Comparison of ENCODE assay signal across 14 cellular contexts in genomic region chr17:78252701-78253635, GRCh38. TPM values are rescaled to one million over a fixed set of nuclear protein-coding genes. Genes with fewer than 3 reads are reported as not detected.
DNase-seq lines count a peak whose midpoint lies in the region; ATAC-seq and TF ChIP-seq lines count a peak whose summit lies in the region.
"Had no signal": no experiment of that assay in that cellular context is flagged by ENCODE, and none has a peak within 500 bp of the region (broad histone marks: within the 10 kb centered on the region; RNA-seq: fewer than 3 reads in every experiment).

No MANE protein-coding gene starts in this region.

- H3K36me3 Mint-ChIP-seq in activated CD8-positive, alpha-beta memory T cell treated with anti-CD3 and anti-CD28 coated beads, Interleukin-2, amount 10 ng/mL, durations not matched to agents 7 days and 5 days = no peaks in the 10 kb centered on the region
- no peaks in the 10 kb centered on the region for H3K36me3 Mint-ChIP-seq in dendritic cell treated with granulocyte-macrophage colony-stimulating factor and Interleukin-4, amounts not matched to agents 40 ng/mL and 50 ng/mL, for 4 days (ENCODE audit: low read depth)

- H3K27me3 Mint-ChIP-seq in activated CD8-positive, alpha-beta memory T cell treated with anti-CD3 and anti-CD28 coated beads, Interleukin-2, amount 10 ng/mL, durations not matched to agents 7 days and 5 days = peaks cover 8% of the 10 kb centered on the region
- H3K27me3 Mint-ChIP-seq in dendritic cell treated with granulocyte-macrophage colony-stimulating factor and Interleukin-4, amounts not matched to agents 40 ng/mL and 50 ng/mL, for 4 days = peaks cover 23% of the 10 kb centered on the region

- H3K9me3 ChIP-seq in OCI-LY1 (ENCODE audit: low read length) (no peaks in the 10 kb centered on the region), sigmoid colon (no peaks in the 10 kb centered on the region)

- peaks cover 7% of the 10 kb centered on the region; the same call in 1 of the 2 replicates for H3K27me3 ChIP-seq in OCI-LY1 (ENCODE audit: insufficient read depth, low read length)
- peaks cover 0 to 19% (median 0%) of the 10 kb centered on the region in 3 donors for H3K27me3 ChIP-seq in sigmoid colon

- no peaks in the 10 kb centered on the region for H3F3A ChIP-seq in OCI-LY1 (ENCODE audit: insufficient read depth, low read length)

- intact Hi-C loops in dendritic cell treated with granulocyte-macrophage colony-stimulating factor and Interleukin-4, amounts not matched to agents 40 ng/mL and 50 ng/mL, for 4 days (cut with micrococcal nuclease) = loop anchor here (5.0 to 10.0 kb wide), 3 partner anchors 168 to 236 kb away; no protein-coding TSS in a partner anchor
- intact Hi-C loops in sigmoid colon (cut with DNase I) = loop anchor here (2.0 to 5.0 kb wide), 2 partner anchors 38 to 231 kb away; partner anchors contain the start of gene BIRC5

- DNase-seq in activated CD8-positive, alpha-beta memory T cell treated with anti-CD3 and anti-CD28 coated beads, Interleukin-2, amount 10 ng/mL, durations not matched to agents 7 days and 5 days = no peak
- no peak for DNase-seq in activated CD8-positive, alpha-beta memory T cell treated with anti-CD3 and anti-CD28 coated beads for 24 hours
- DNase-seq in sigmoid colon (peak; percentile 60), cortex of kidney (lab: John Stamatoyannopoulos, UW) (no peak), AG20443 (ENCODE audit: low spot score) (no peak)
- DNase-seq: foreskin keratinocyte, GF-D8, NCI-H524 had no signal

- no peak for TF ChIP-seq CTCF in OCI-LY1 (IDR thresholded peaks at IDR 0.05; ENCODE audit: low read length)
- TF ChIP-seq CTCF in sigmoid colon (IDR thresholded peaks at IDR 0.05) = no peak

- H3K27ac Mint-ChIP-seq in activated CD8-positive, alpha-beta memory T cell treated with anti-CD3 and anti-CD28 coated beads, Interleukin-2, amount 10 ng/mL, durations not matched to agents 7 days and 5 days = peak overlapping the region; percentile 56
- H3K27ac Mint-ChIP-seq in dendritic cell treated with granulocyte-macrophage colony-stimulating factor and Interleukin-4, amounts not matched to agents 40 ng/mL and 50 ng/mL, for 4 days = peak overlapping the region; percentile 47

- peaks cover 40% of the 10 kb centered on the region for H3K4me1 ChIP-seq in OCI-LY1 (ENCODE audit: insufficient read depth, low read length, severe bottlenecking)
- peaks cover 0 to 17% (median 10%) of the 10 kb centered on the region in 4 donors for H3K4me1 ChIP-seq in sigmoid colon

- peak overlapping the region; percentile 34; the same call in 1 of the 2 replicates for H3K4me2 ChIP-seq in OCI-LY1 (ENCODE audit: low read length)

- H3K36me3 ChIP-seq in OCI-LY1 (ENCODE audit: insufficient read depth, low read length) = no peaks in the 10 kb centered on the region
- no peaks in the 10 kb centered on the region for H3K36me3 ChIP-seq in sigmoid colon

- no peaks in the 10 kb centered on the region for H3K9me2 ChIP-seq in OCI-LY1 (ENCODE audit: low read depth, low read length)

- no peak overlapping the region for H3K9ac ChIP-seq in OCI-LY1 (ENCODE audit: low read length)

- ATAC-seq in activated CD8-positive, alpha-beta memory T cell treated with anti-CD3 and anti-CD28 coated beads, Interleukin-2, amount 10 ng/mL, durations not matched to agents 7 days and 5 days = no peak
- no peak for ATAC-seq in HG03520 (IDR thresholded peaks at IDR 0.05; ENCODE audit: unreplicated experiment)
- ATAC-seq: foreskin keratinocyte had no signal

- H2AFZ ChIP-seq in OCI-LY1 (ENCODE audit: low read length) = no peak overlapping the region

- TF ChIP-seq EP300 in sigmoid colon (IDR thresholded peaks at IDR 0.05) = no peak

- CTCF ChIA-PET in activated CD8-positive, alpha-beta memory T cell treated with anti-CD3 and anti-CD28 coated beads, Interleukin-2, amount 10 ng/mL, durations not matched to agents 7 days and 5 days (lab: Charles Lee) = interaction anchor here (1.0 to 4.8 kb wide), 9 partner anchors 8 to 234 kb away, joined by 3 to 52 read pairs (median 6); no protein-coding TSS in a partner anchor

- H3K4me3 ChIP-seq in OCI-LY1 (ENCODE audit: low read depth, low read length, poor library complexity, severe bottlenecking) = no peak overlapping the region
- peak overlapping the region in 1 of 4 donors; percentile 87 for H3K4me3 ChIP-seq in sigmoid colon

- TF ChIP-seq POLR2A in sigmoid colon (IDR thresholded peaks at IDR 0.05) = no peak

- H3K4me1 Mint-ChIP-seq in activated CD8-positive, alpha-beta memory T cell treated with anti-CD3 and anti-CD28 coated beads, Interleukin-2, amount 10 ng/mL, durations not matched to agents 7 days and 5 days = peaks cover 35% of the 10 kb centered on the region
- peaks cover 72% of the 10 kb centered on the region for H3K4me1 Mint-ChIP-seq in dendritic cell treated with granulocyte-macrophage colony-stimulating factor and Interleukin-4, amounts not matched to agents 40 ng/mL and 50 ng/mL, for 4 days (ENCODE audit: low read depth)

- no peaks in the 10 kb centered on the region for H3K79me2 ChIP-seq in OCI-LY1 (ENCODE audit: insufficient read depth, low read length)

- 73 to 80% methylated on average over 15 of the region's 15 CpGs for WGBS in sigmoid colon, 2 donors

- H4K20me1 ChIP-seq in OCI-LY1 (ENCODE audit: insufficient read depth, low read length) = no peaks in the 10 kb centered on the region

- no peaks in the 10 kb centered on the region for H3K9me3 Mint-ChIP-seq in activated CD8-positive, alpha-beta memory T cell treated with anti-CD3 and anti-CD28 coated beads, Interleukin-2, amount 10 ng/mL, durations not matched to agents 7 days and 5 days (ENCODE audit: low read depth)
- no peaks in the 10 kb centered on the region for H3K9me3 Mint-ChIP-seq in dendritic cell treated with granulocyte-macrophage colony-stimulating factor and Interleukin-4, amounts not matched to agents 40 ng/mL and 50 ng/mL, for 4 days

- peak overlapping the region; percentile 75 for H3K27ac ChIP-seq in OCI-LY1 (ENCODE audit: low read depth, low read length, poor library complexity, severe bottlenecking)
- no peak overlapping the region for H3K27ac ChIP-seq in sigmoid colon
- H3K27ac ChIP-seq: foreskin keratinocyte had no signal

- peak overlapping the region; percentile 48 for H3K4me3 Mint-ChIP-seq in activated CD8-positive, alpha-beta memory T cell treated with anti-CD3 and anti-CD28 coated beads, Interleukin-2, amount 10 ng/mL, durations not matched to agents 7 days and 5 days
- H3K4me3 Mint-ChIP-seq in dendritic cell treated with granulocyte-macrophage colony-stimulating factor and Interleukin-4, amounts not matched to agents 40 ng/mL and 50 ng/mL, for 4 days = peak overlapping the region; percentile 41

RNA-seq across cellular contexts. Expression of gene TMEM235, which starts 21.5 kb away (rescaled TPM):
- not detected for total RNA-seq in activated CD8-positive, alpha-beta memory T cell treated with anti-CD3 and anti-CD28 coated beads, Interleukin-2, amount 10 ng/mL, durations not matched to agents 7 days and 5 days
- total RNA-seq in sigmoid colon = not detected
- polyA plus RNA-seq in sigmoid colon = under 1 TPM in 1 of 3 donors, not detected in 2; 0.04 TPM
- total RNA-seq: foreskin keratinocyte, M059J, pulmonary artery endothelial cell, urinary bladder had no signal
- polyA plus RNA-seq: foreskin keratinocyte, urinary bladder had no signal

RNA-seq across cellular contexts. Expression of gene BIRC5, which starts 38.9 kb away (rescaled TPM):
- total RNA-seq in activated CD8-positive, alpha-beta memory T cell treated with anti-CD3 and anti-CD28 coated beads, Interleukin-2, amount 10 ng/mL, durations not matched to agents 7 days and 5 days = 10 to 100 TPM; 87.7 to 93.0 TPM
- 1 to 10 TPM in 1 of 4 donors, under 1 TPM in 3; 0.16 to 3.1 (median 0.32) TPM for total RNA-seq in sigmoid colon
- 10 to 100 TPM in 2 of 3 donors, 1 to 10 TPM in 1; 3.6 to 33.5 (median 10.6) TPM for polyA plus RNA-seq in sigmoid colon

Comparison
In these comparisons a context has a peak if more than half of its experiments do, and no peak if none do; other contexts are left out.
1. RNA of gene BIRC5, which starts 38.9 kb away (total RNA-seq): 87.7 to 93.0 TPM in activated CD8-positive, alpha-beta memory T cell treated with anti-CD3 and anti-CD28 coated beads, Interleukin-2, amount 10 ng/mL, durations not matched to agents 7 days and 5 days; 0.16 to 3.1 TPM in sigmoid colon; every median in the first group is over 10 times any median in the second.